Comparison of ENCODE assay signal across 8 cellular contexts in the genomic region with DNA sequence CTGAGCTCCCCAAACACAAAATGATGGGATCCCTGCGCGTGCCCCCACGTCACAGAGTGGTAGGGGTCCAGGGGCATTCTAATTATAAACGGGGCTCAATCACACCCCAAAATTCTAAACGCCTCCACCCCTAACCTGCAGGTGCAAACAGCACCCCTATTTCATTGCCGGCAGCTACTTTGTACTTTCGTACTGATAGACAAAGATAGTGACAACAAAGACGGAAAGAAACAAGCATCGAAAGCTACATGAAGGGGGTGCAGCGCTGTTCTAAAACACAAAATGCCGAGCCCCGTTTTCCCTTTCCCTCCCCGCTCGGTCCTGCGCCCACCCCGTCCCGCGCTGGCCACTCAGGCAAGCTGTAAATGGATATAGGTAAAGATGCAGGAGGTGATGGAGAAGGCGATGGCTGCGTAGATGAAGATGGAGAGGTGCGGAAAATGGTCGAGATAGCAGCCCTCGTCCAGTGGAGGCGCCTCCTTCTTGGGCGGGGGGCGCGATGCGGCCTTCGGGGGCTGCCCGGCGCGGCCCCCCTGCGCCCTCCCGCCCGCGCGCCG. TPM values are rescaled to one million over a fixed set of nuclear protein-coding genes. Genes with fewer than 3 reads are reported as not detected.
DNase-seq lines count a peak whose midpoint lies in the region; ATAC-seq and TF ChIP-seq lines count a peak whose summit lies in the region.

No MANE protein-coding gene starts in this region.

- no peaks in the 10 kb centered on the region for H3K27me3 ChIP-seq in fibroblast of lung (ENCODE audit: control insufficient read depth, insufficient read depth, low read length)
- H3K27me3 ChIP-seq in trophoblast cell (ENCODE audit: insufficient read depth, low read length) = peaks cover 11% of the 10 kb centered on the region

- no peaks in the 10 kb centered on the region for H3K79me2 ChIP-seq in fibroblast of lung (ENCODE audit: control insufficient read depth, insufficient read depth, low read length)
- H3K79me2 ChIP-seq in trophoblast cell (ENCODE audit: control insufficient read depth, insufficient read depth, low read length, poor library complexity) = no peaks in the 10 kb centered on the region

- no peak for TF ChIP-seq CTCF in GM12864 (IDR thresholded peaks at IDR 0.05; ENCODE audit: low read depth, low read length, missing control alignments)
- TF ChIP-seq CTCF in fibroblast of lung (conservative IDR thresholded peaks at IDR 0.05 in 1 of 2, IDR thresholded peaks at IDR 0.05 in 1 of 2; ENCODE audit: low read depth in 1 of 2, low read length in 2 of 2) = no peak

- H3K27ac ChIP-seq in SK-N-MC = peak overlapping the region; percentile 89
- H3K27ac ChIP-seq in fibroblast of lung (ENCODE audit: insufficient read depth, low read length) = no peak overlapping the region
- no peak overlapping the region for H3K27ac ChIP-seq in trophoblast cell (ENCODE audit: low read depth, low read length)

- no peak for ATAC-seq in GM18858 (IDR thresholded peaks at IDR 0.05; ENCODE audit: unreplicated experiment)
- ATAC-seq in HG03039 (IDR thresholded peaks at IDR 0.05; ENCODE audit: unreplicated experiment) = no peak
- no peak for ATAC-seq in GM19324 (IDR thresholded peaks at IDR 0.05; ENCODE audit: low FRiP score, unreplicated experiment)
- no peak for ATAC-seq in HG02852 (IDR thresholded peaks at IDR 0.05; ENCODE audit: unreplicated experiment)

- H3K14ac ChIP-seq in trophoblast cell (ENCODE audit: low read length) = peak overlapping the region; percentile 37

- H3K36me3 ChIP-seq in SK-N-MC (ENCODE audit: insufficient read depth, low read length) (no peaks in the 10 kb centered on the region), fibroblast of lung (ENCODE audit: control insufficient read depth, insufficient read depth, low read length) (peaks cover 1% of the 10 kb centered on the region), trophoblast cell (ENCODE audit: control insufficient read depth in 1 of 2, insufficient read depth in 2 of 2, low read length in 2 of 2) (no peaks in the 10 kb centered on the region)

- H4K8ac ChIP-seq in trophoblast cell (ENCODE audit: low read depth, low read length) = peak overlapping the region; percentile 58

- peak overlapping the region; percentile 95 for H3K4me2 ChIP-seq in fibroblast of lung (ENCODE audit: extremely low read depth, insufficient read depth, low read length)
- peak overlapping the region; percentile 94 for H3K4me2 ChIP-seq in trophoblast cell (ENCODE audit: low read length)

- peak overlapping the region; percentile 31 for H2BK120ac ChIP-seq in trophoblast cell (ENCODE audit: insufficient read depth, low read length, poor library complexity)

- H2AK5ac ChIP-seq in trophoblast cell (ENCODE audit: low read length) = no peak overlapping the region

- H2AFZ ChIP-seq in fibroblast of lung (ENCODE audit: low read length) (peak overlapping the region; percentile 30), trophoblast cell (ENCODE audit: insufficient read depth, low read length, poor library complexity) (peak overlapping the region; percentile 75)

- no peak overlapping the region for H3K4ac ChIP-seq in trophoblast cell (ENCODE audit: low read depth, low read length)

- no peak overlapping the region for H3K23ac ChIP-seq in trophoblast cell (ENCODE audit: low read length)

- DNase-seq in GM12864 (ENCODE audit: low read depth) = no peak
- no peak for DNase-seq in SK-N-MC (ENCODE audit: low read depth, low spot score)
- DNase-seq in fibroblast of lung (ENCODE audit: low read depth in 2 of 2) = no peak
- no peak for DNase-seq in trophoblast cell

- H4K12ac ChIP-seq in trophoblast cell (ENCODE audit: low read depth, low read length) = no peak overlapping the region

- WGBS in trophoblast cell (ENCODE audit: extremely low coverage, insufficient coverage, insufficient read length) = no CpG with 5 or more reads among the region's 38 CpGs

- H3K9ac ChIP-seq in SK-N-MC (ENCODE audit: insufficient read length) (peak overlapping the region; percentile 70), fibroblast of lung (ENCODE audit: insufficient read depth, low read length) (peak overlapping the region; percentile 77), trophoblast cell (ENCODE audit: low read length) (no peak overlapping the region)

- H3K4me1 ChIP-seq in fibroblast of lung (ENCODE audit: control insufficient read depth, extremely low read depth, insufficient read depth, low read length) = peaks cover 4% of the 10 kb centered on the region
- H3K4me1 ChIP-seq in trophoblast cell (ENCODE audit: control insufficient read depth in 1 of 2, insufficient read depth in 2 of 2, low read length in 2 of 2) = peaks cover 0 to 12% of the 10 kb centered on the region in 2 experiments

- peak overlapping the region; percentile 22 for H4K91ac ChIP-seq in trophoblast cell (ENCODE audit: low read depth, low read length)

- H3K9me3 ChIP-seq in SK-N-MC (ENCODE audit: low read depth, low read length) = no peaks in the 10 kb centered on the region
- no peaks in the 10 kb centered on the region for H3K9me3 ChIP-seq in fibroblast of lung (ENCODE audit: control insufficient read depth, insufficient read depth, low read depth, low read length)
- no peaks in the 10 kb centered on the region for H3K9me3 ChIP-seq in trophoblast cell (ENCODE audit: insufficient read depth, low read depth, low read length)

- H3K4me3 ChIP-seq in GM12864 (ENCODE audit: low read depth, low read length) = peak overlapping the region; percentile 41
- H3K4me3 ChIP-seq in SK-N-MC = peak overlapping the region; percentile 94
- H3K4me3 ChIP-seq in fibroblast of lung (replicated peaks in 1 of 4; ENCODE audit: control extremely low read depth in 1 of 4, insufficient read depth in 1 of 4, low read depth in 3 of 4, low read length in 4 of 4) = peak overlapping the region; percentile 56 to 79 (median 76)
- peak overlapping the region; percentile 77 for H3K4me3 ChIP-seq in trophoblast cell (ENCODE audit: low read depth, low read length)

- H2BK12ac ChIP-seq in trophoblast cell (ENCODE audit: low read length) = no peak overlapping the region

- no peaks in the 10 kb centered on the region for H4K20me1 ChIP-seq in fibroblast of lung (ENCODE audit: control insufficient read depth, extremely low read depth, insufficient read depth, low read length)

- peaks cover 2% of the 10 kb centered on the region for H3K79me1 ChIP-seq in trophoblast cell (ENCODE audit: low read length)

- no peak overlapping the region for H2BK5ac ChIP-seq in trophoblast cell (ENCODE audit: low read depth, low read length, poor library complexity)

- no peak overlapping the region for H3K18ac ChIP-seq in trophoblast cell (ENCODE audit: low read length)

RNA-seq across cellular contexts. Expression of a gene that starts 14.0 kb away (rescaled TPM):
- 11.2 and 14.4 TPM in 2 replicates for total RNA-seq in fibroblast of lung
- polyA plus RNA-seq in fibroblast of lung = 11.1 and 12.3 TPM in 2 replicates
- 7.5 and 8.5 TPM in 2 replicates for polyA plus RNA-seq in fibroblast of lung (2012)
- polyA minus RNA-seq in fibroblast of lung (ENCODE audit: low replicate concordance) = 3.7 and 5.4 TPM in 2 replicates
- 21.3 and 22.0 TPM in 2 replicates for polyA plus RNA-seq in trophoblast cell (2013)

RNA-seq across cellular contexts. Expression of a gene that starts 14.3 kb away (rescaled TPM):
- 19.8 and 30.9 TPM in 2 replicates for total RNA-seq in fibroblast of lung
- 87.9 and 104 TPM in 2 replicates for polyA plus RNA-seq in fibroblast of lung
- polyA plus RNA-seq in fibroblast of lung (2012) = 76.0 and 84.8 TPM in 2 replicates
- 9.4 and 12.0 TPM in 2 replicates for polyA minus RNA-seq in fibroblast of lung (ENCODE audit: low replicate concordance)
- polyA plus RNA-seq in trophoblast cell (2013) = 47.9 and 48.2 TPM in 2 replicates

RNA-seq across cellular contexts. Expression of a gene that starts 31.5 kb away (rescaled TPM):
- total RNA-seq in fibroblast of lung = 8.0 and 9.7 TPM in 2 replicates
- 12.1 and 20.0 TPM in 2 replicates for polyA plus RNA-seq in fibroblast of lung
- 10.3 and 15.0 TPM in 2 replicates for polyA plus RNA-seq in fibroblast of lung (2012)
- polyA minus RNA-seq in fibroblast of lung (ENCODE audit: low replicate concordance) = 16.6 and 33.3 TPM in 2 replicates
- polyA plus RNA-seq in trophoblast cell (2013) = 9.5 and 10.1 TPM in 2 replicates

Comparison
In these comparisons a context has a peak if more than half of its experiments do, and no peak if none do; other contexts are left out.
1. H3K4me3 ChIP-seq: peak in every context shown above with its lines; median percentile 94 in SK-N-MC; 77 in trophoblast cell; 76 in fibroblast of lung; 41 in GM12864.